8 cellular contexts compared by ENCODE assay signal in the genomic region with DNA sequence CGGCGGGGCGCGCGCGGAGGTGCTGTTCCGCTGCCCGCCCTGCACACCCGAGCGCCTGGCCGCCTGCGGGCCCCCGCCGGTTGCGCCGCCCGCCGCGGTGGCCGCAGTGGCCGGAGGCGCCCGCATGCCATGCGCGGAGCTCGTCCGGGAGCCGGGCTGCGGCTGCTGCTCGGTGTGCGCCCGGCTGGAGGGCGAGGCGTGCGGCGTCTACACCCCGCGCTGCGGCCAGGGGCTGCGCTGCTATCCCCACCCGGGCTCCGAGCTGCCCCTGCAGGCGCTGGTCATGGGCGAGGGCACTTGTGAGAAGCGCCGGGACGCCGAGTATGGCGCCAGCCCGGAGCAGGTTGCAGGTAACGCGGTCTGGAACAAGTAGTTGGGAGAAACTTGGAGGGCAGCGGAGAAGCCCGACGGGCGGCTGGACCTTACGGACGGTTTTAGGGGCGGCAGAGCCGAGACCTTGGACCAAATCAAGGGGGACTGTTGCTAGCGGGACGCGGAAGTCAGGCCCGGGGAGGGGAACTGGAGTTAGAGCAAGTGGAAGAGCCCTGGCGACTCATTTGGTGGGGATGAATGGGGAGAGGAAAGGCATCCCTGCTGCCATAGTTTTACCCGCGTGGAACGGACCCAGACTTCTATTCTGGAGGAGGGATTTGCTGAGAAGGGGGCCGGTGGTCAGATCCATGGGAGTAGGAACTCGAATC. TPM values are rescaled to one million over a fixed set of nuclear protein-coding genes. Genes with fewer than 3 reads are reported as not detected.
A peak's percentile ranks its signal among the peaks of the same experiment; 100 is the strongest.
DNase-seq lines count a peak whose midpoint lies in the region; ATAC-seq and TF ChIP-seq lines count a peak whose summit lies in the region.

No MANE protein-coding gene starts in this region.

- H3K27ac ChIP-seq in HCT116 (ENCODE audit: low read depth, low read length), result peak overlapping the region; percentile 67; the same call in 1 of the 2 replicates
- H3K27ac ChIP-seq in iPS DF 6.9 (ENCODE audit: low read length), result no peak overlapping the region
- H3K27ac ChIP-seq in skin epidermis, result peak overlapping the region in 2 of 21 experiments; percentile 11 to 51

- H2AFZ ChIP-seq in HCT116 (ENCODE audit: low read depth, low read length, poor library complexity, severe bottlenecking), result no peak overlapping the region

- DNase-seq in AG04449 (ENCODE audit: low read depth, low spot score) (no peak), HCT116 (ENCODE audit: low read depth, low spot score) (no peak), iPS DF 6.9 (ENCODE audit: low read depth, low spot score) (no peak)
- no peak for DNase-seq in activated CD8-positive, alpha-beta memory T cell treated with anti-CD3 and anti-CD28 coated beads, Interleukin-2, amount 10 ng/mL, durations not matched to agents 7 days and 5 days
- no peak for DNase-seq in effector CD4-positive, alpha-beta T cell

- no CpG with 5 or more reads among the region's 70 CpGs for WGBS in iPS DF 6.9 (ENCODE audit: insufficient coverage, insufficient read length)

- no peak for TF ChIP-seq POLR2A in HCT116 (IDR thresholded peaks at IDR 0.05; ENCODE audit: borderline replicate concordance, extremely low read depth, insufficient read depth, insufficient read length)

- H3K9ac ChIP-seq in HCT116 (ENCODE audit: low read length), result peak overlapping the region; percentile 76

- H3K4me1 Mint-ChIP-seq in activated CD8-positive, alpha-beta memory T cell treated with anti-CD3 and anti-CD28 coated beads, Interleukin-2, amount 10 ng/mL, durations not matched to agents 7 days and 5 days, result peaks cover 14% of the 10 kb centered on the region

- intact Hi-C loops in HCT116 (cut with micrococcal nuclease), result no loop called here

- H3K9me2 ChIP-seq in HCT116 (ENCODE audit: insufficient read depth), result no peaks in the 10 kb centered on the region

- peak overlapping the region; percentile 62 for H3K4me3 Mint-ChIP-seq in activated CD8-positive, alpha-beta memory T cell treated with anti-CD3 and anti-CD28 coated beads, Interleukin-2, amount 10 ng/mL, durations not matched to agents 7 days and 5 days

- H3K9me3 ChIP-seq in HCT116 (ENCODE audit: control insufficient read depth in 1 of 2, insufficient read depth in 1 of 2, low read depth in 1 of 2, low read length in 2 of 2) (no peaks in the 10 kb centered on the region), iPS DF 6.9 (ENCODE audit: control insufficient read depth, insufficient read depth, low read length) (no peaks in the 10 kb centered on the region)

- no peak for TF ChIP-seq RAD21 in HCT116 (IDR thresholded peaks at IDR 0.05; ENCODE audit: low read depth)

- RAD21 ChIA-PET in HCT116 (lab: Charles Lee; ENCODE audit: low non-redundant PET in 1 of 2, low total read pairs in 2 of 2, uncharacterized antibody in 2 of 2, unreplicated experiment in 2 of 2), result no interaction called here

- CTCF ChIA-PET in AG04449 (lab: Yijun Ruan, JAX), result interaction anchor here (0.7 to 4.5 kb wide), 2 partner anchors 11 to 116 kb away, joined by 4 to 36 read pairs; no protein-coding TSS in a partner anchor
- CTCF ChIA-PET in HCT116 (lab: Charles Lee), result no interaction called here
- CTCF ChIA-PET in activated CD8-positive, alpha-beta memory T cell treated with anti-CD3 and anti-CD28 coated beads, Interleukin-2, amount 10 ng/mL, durations not matched to agents 7 days and 5 days (lab: Charles Lee), result no interaction called here

- H3K9me3 Mint-ChIP-seq in activated CD8-positive, alpha-beta memory T cell treated with anti-CD3 and anti-CD28 coated beads, Interleukin-2, amount 10 ng/mL, durations not matched to agents 7 days and 5 days (ENCODE audit: low read depth), result no peaks in the 10 kb centered on the region

- no peak for TF ChIP-seq CTCF in AG04449 (IDR thresholded peaks at IDR 0.05; ENCODE audit: insufficient read depth, low read length, missing control alignments)
- no peak for TF ChIP-seq CTCF in HCT116 (IDR thresholded peaks at IDR 0.05 in 2 of 3, conservative IDR thresholded peaks at IDR 0.05 in 1 of 3; ENCODE audit: borderline replicate concordance in 1 of 3, insufficient read depth in 1 of 3, low read depth in 2 of 3, low read length in 2 of 3)

- H3K36me3 ChIP-seq in HCT116 (ENCODE audit: control insufficient read depth in 1 of 2, insufficient read depth in 2 of 2, low read length in 2 of 2) (no peaks in the 10 kb centered on the region), iPS DF 6.9 (ENCODE audit: control insufficient read depth, insufficient read depth, low read length) (0 out of 2 replicates have a peak, but pooled peaks cover 2% of the 10 kb centered on the region)

- peaks cover 35 to 50% of the 10 kb centered on the region in 2 experiments for H3K4me1 ChIP-seq in HCT116 (ENCODE audit: control insufficient read depth in 1 of 2, insufficient read depth in 2 of 2, low read length in 2 of 2)
- H3K4me1 ChIP-seq in iPS DF 6.9 (ENCODE audit: control insufficient read depth, insufficient read depth, low read length), result peaks cover 5% of the 10 kb centered on the region

- no peak overlapping the region for H3K27ac Mint-ChIP-seq in activated CD8-positive, alpha-beta memory T cell treated with anti-CD3 and anti-CD28 coated beads, Interleukin-2, amount 10 ng/mL, durations not matched to agents 7 days and 5 days

- POLR2A ChIA-PET in AG04449 (lab: Yijun Ruan, JAX), result no interaction called here
- POLR2A ChIA-PET in HCT116 (lab: Charles Lee), result no interaction called here

- H4K20me1 ChIP-seq in HCT116 (ENCODE audit: insufficient read depth), result no peaks in the 10 kb centered on the region

- peaks cover 2% of the 10 kb centered on the region for H3K36me3 Mint-ChIP-seq in activated CD8-positive, alpha-beta memory T cell treated with anti-CD3 and anti-CD28 coated beads, Interleukin-2, amount 10 ng/mL, durations not matched to agents 7 days and 5 days

- no TSS peak for BruUV-seq in HCT116 (replicated peaks; lab: Mats Ljungman, UMichigan)

- ATAC-seq in HCT116 (peak; percentile 49), HG02938 (IDR thresholded peaks at IDR 0.05; ENCODE audit: unreplicated experiment) (no peak), GM21447 (IDR thresholded peaks at IDR 0.05; ENCODE audit: unreplicated experiment) (no peak)
- ATAC-seq in activated CD8-positive, alpha-beta memory T cell treated with anti-CD3 and anti-CD28 coated beads, Interleukin-2, amount 10 ng/mL, durations not matched to agents 7 days and 5 days, result peak; percentile 9

- peak overlapping the region; percentile 95 for H3K4me2 ChIP-seq in HCT116 (ENCODE audit: low read length)

- H3K4me3 ChIP-seq in AG04449 (ENCODE audit: low read depth, low read length), result peak overlapping the region; percentile 54
- H3K4me3 ChIP-seq in HCT116 (replicated peaks in 1 of 2; ENCODE audit: low read depth in 1 of 2, low read length in 2 of 2), result peak overlapping the region; percentile 78 to 81
- peak overlapping the region; percentile 87 for H3K4me3 ChIP-seq in iPS DF 6.9 (ENCODE audit: low read length)
- H3K4me3 ChIP-seq in skin epidermis, result peak overlapping the region; percentile 23 to 47 (median 37)

- peaks cover 71% of the 10 kb centered on the region for H3K27me3 Mint-ChIP-seq in activated CD8-positive, alpha-beta memory T cell treated with anti-CD3 and anti-CD28 coated beads, Interleukin-2, amount 10 ng/mL, durations not matched to agents 7 days and 5 days

- H3K27me3 ChIP-seq in HCT116 (ENCODE audit: insufficient read depth, low read length) (no peaks in the 10 kb centered on the region), iPS DF 6.9 (ENCODE audit: control insufficient read depth, insufficient read depth, low read length) (no peaks in the 10 kb centered on the region)

- H3K79me2 ChIP-seq in HCT116 (ENCODE audit: insufficient read depth, low read length), result peaks cover 29% of the 10 kb centered on the region

TF ChIP-seq in HCT116, 20 proteins besides CTCF, POLR2A, EP300 and RAD21:
- TF ChIP-seq ELF1 (IDR thresholded peaks at IDR 0.05; ENCODE audit: borderline replicate concordance, low read depth) (no peak), SRF (IDR thresholded peaks at IDR 0.05; ENCODE audit: low read depth) (no peak)

RNA-seq across cellular contexts. Expression of gene IGFBP2, which starts 0.5 kb away (rescaled TPM):
- total RNA-seq in HCT116 (2021; ENCODE audit: unreplicated experiment), result 143 TPM
- 167 and 179 TPM in 2 replicates for polyA plus RNA-seq in HCT116 (2012)
- total RNA-seq in activated CD8-positive, alpha-beta memory T cell treated with anti-CD3 and anti-CD28 coated beads, Interleukin-2, amount 10 ng/mL, durations not matched to agents 7 days and 5 days, result 1 to 10 TPM in 1 of 2 experiments, under 1 TPM in 1; 0.96 to 3.5 TPM

Comparison
In these comparisons a context has a peak if more than half of its experiments do, and no peak if none do; other contexts are left out.
1. H3K4me3 ChIP-seq: peak in every context shown above with its lines; median percentile 87 in iPS DF 6.9; 80 in HCT116; 54 in AG04449; 37 in skin epidermis.
2. ATAC-seq: peak in HCT116 (single experiment) and activated CD8-positive, alpha-beta memory T cell treated with anti-CD3 and anti-CD28 coated beads, Interleukin-2, amount 10 ng/mL, durations not matched to agents 7 days and 5 days (single experiment); none in HG02938 (single experiment) and GM21447 (single experiment).
3. RNA of gene IGFBP2, which starts 0.5 kb away (total RNA-seq): 143 TPM in HCT116 (single experiment); 0.96 to 3.5 TPM in activated CD8-positive, alpha-beta memory T cell treated with anti-CD3 and anti-CD28 coated beads, Interleukin-2, amount 10 ng/mL, durations not matched to agents 7 days and 5 days; every median in the first group is over 10 times any median in the second.